Comparison of ENCODE assay signal across 16 cellular contexts in the genomic region with DNA sequence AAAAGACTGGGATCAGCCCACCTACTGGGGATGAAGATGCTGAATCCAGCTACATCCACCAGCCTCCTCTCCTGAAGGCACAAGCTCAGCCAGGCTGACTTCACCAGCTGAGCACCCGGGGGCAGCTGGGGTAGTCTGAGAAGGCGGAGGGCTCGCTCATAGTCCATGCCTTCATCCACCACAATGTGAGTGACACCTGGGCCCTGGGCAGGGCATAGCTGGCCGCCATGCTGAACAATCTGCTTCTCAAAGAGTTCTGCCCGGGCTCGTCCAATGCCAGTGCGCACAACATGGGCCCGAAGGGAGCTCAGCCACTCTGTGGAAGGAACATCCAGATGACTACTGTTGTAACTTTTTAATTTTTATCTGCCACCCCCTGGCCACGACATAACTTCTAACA.
"Had no signal": no experiment of that assay in that cellular context is flagged by ENCODE, and none has a peak within 500 bp of the region (broad histone marks: within the 10 kb centered on the region; RNA-seq: fewer than 3 reads in every experiment).

No MANE protein-coding gene starts in this region.

- H3K36me3 Mint-ChIP-seq: natural killer cell had no signal

- H3K27me3 Mint-ChIP-seq: activated CD8-positive, alpha-beta memory T cell treated with anti-CD3 and anti-CD28 coated beads, Interleukin-2, amount 10 ng/mL, durations not matched to agents 7 days and 5 days had no signal

- H3K4me3 Mint-ChIP-seq: activated CD8-positive, alpha-beta memory T cell treated with anti-CD3 and anti-CD28 coated beads, Interleukin-2, amount 10 ng/mL, durations not matched to agents 7 days and 5 days had no signal

- DNase-seq: activated CD4-positive, alpha-beta T cell treated with anti-CD3 and anti-CD28 coated beads, Interleukin-2, amount 50 U/mL, for 1 hour; activated CD8-positive, alpha-beta memory T cell treated with anti-CD3 and anti-CD28 coated beads, Interleukin-2, amount 10 ng/mL, durations not matched to agents 7 days and 5 days; activated naive CD4-positive, alpha-beta T cell treated with Interleukin-2 at 50 U/mL for 16 hours; activated T-cell treated with anti-CD3 and anti-CD28 coated beads, Interleukin-2, amount 50 U/mL, for 48 hours; amygdala; hypothalamus; lower lobe of right lung; natural killer cell; stimulated activated CD4-positive, alpha-beta T cell treated with anti-CD3 and anti-CD28 coated beads, Interleukin-4, amount 100 ng/mL, for 1 hour; stomach; T-helper 1 cell had no signal

- H3K27ac ChIP-seq: breast epithelium, lower lobe of right lung, SK-N-MC, stomach, vagina, VCaP had no signal

- H3K27me3 ChIP-seq: breast epithelium, stomach, vagina had no signal

- H3K4me3 ChIP-seq: breast epithelium, lower lobe of right lung, SK-N-MC, vagina had no signal

- H3K9me3 Mint-ChIP-seq: natural killer cell had no signal

- H3K9me3 ChIP-seq: breast epithelium, lower lobe of right lung, stomach, vagina had no signal

- ATAC-seq: activated CD8-positive, alpha-beta memory T cell treated with anti-CD3 and anti-CD28 coated beads, Interleukin-2, amount 10 ng/mL, durations not matched to agents 7 days and 5 days; esophagus mucosa; lower lobe of right lung; natural killer cell had no signal

- H3K27ac Mint-ChIP-seq: activated CD8-positive, alpha-beta memory T cell treated with anti-CD3 and anti-CD28 coated beads, Interleukin-2, amount 10 ng/mL, durations not matched to agents 7 days and 5 days had no signal

- H3K36me3 ChIP-seq: breast epithelium had no signal
